ENCODE assay signal across 12 cellular contexts in genomic region chr10:48976208-48976607, GRCh38. TPM values are rescaled to one million over a fixed set of nuclear protein-coding genes. Genes with fewer than 3 reads are reported as not detected.
DNase-seq lines count a peak whose midpoint lies in the region; ATAC-seq, FAIRE-seq and TF ChIP-seq lines count a peak whose summit lies in the region.
"Had no signal": no experiment of that assay in that cellular context is flagged by ENCODE, and none has a peak within 500 bp of the region (broad histone marks: within the 10 kb centered on the region; RNA-seq: fewer than 3 reads in every experiment).

No MANE protein-coding gene starts in this region.

- H3K9me3 ChIP-seq in adrenal gland (replicated peaks in 1 of 3), result no peaks in the 10 kb centered on the region
- H3K9me3 ChIP-seq: SJSA1 had no signal

- DNase-seq in AG08395 (ENCODE audit: low spot score), result peak; percentile 31
- peak; percentile 61 for DNase-seq in H7
- peak; percentile 31 to 70 (median 49) for DNase-seq in adrenal gland
- no peak for DNase-seq in kidney epithelial cell (ENCODE audit: low read depth)
- no peak for DNase-seq in urothelium cell line (ENCODE audit: low spot score)
- DNase-seq in activated naive CD4-positive, alpha-beta T cell treated with Interleukin-2 at 50 U/mL for 16 hours, result no peak
- DNase-seq in activated T-cell treated with anti-CD3 and anti-CD28 coated beads, Interleukin-2, amount 50 U/mL, for 4 hours, result no peak
- no peak for DNase-seq in SKM-1 treated with dmso at 0.1 percent for 144 hours (lab: John Stamatoyannopoulos, UW; ENCODE audit: unreplicated experiment)
- DNase-seq: activated naive CD8-positive, alpha-beta T cell treated with anti-CD3 and anti-CD28 coated beads, Interleukin-2, amount 10 ng/mL, durations not matched to agents 7 days and 5 days; immature natural killer cell; stimulated activated CD4-positive, alpha-beta T cell treated with anti-CD3 and anti-CD28 coated beads, Interleukin-4, amount 100 ng/mL, for 4 hours had no signal

- no peak for FAIRE-seq in urothelium cell line (lab: Jason Lieb, UNC)

- H3K9me3 Mint-ChIP-seq in activated T-cell treated with anti-CD3 and anti-CD28 coated beads, Interleukin-2, amount 50 U/mL, for 4 hours, result no peaks in the 10 kb centered on the region
- H3K9me3 Mint-ChIP-seq: activated naive CD8-positive, alpha-beta T cell treated with anti-CD3 and anti-CD28 coated beads, Interleukin-2, amount 10 ng/mL, durations not matched to agents 7 days and 5 days; immature natural killer cell had no signal

- H3K27me3 Mint-ChIP-seq in activated T-cell treated with anti-CD3 and anti-CD28 coated beads, Interleukin-2, amount 50 U/mL, for 4 hours (ENCODE audit: low read depth), result peaks cover 5% of the 10 kb centered on the region
- H3K27me3 Mint-ChIP-seq: activated naive CD8-positive, alpha-beta T cell treated with anti-CD3 and anti-CD28 coated beads, Interleukin-2, amount 10 ng/mL, durations not matched to agents 7 days and 5 days had no signal

- no peak for ATAC-seq in activated T-cell treated with anti-CD3 and anti-CD28 coated beads, Interleukin-2, amount 50 U/mL, for 4 hours

- H3K36me3 ChIP-seq in H7 (replicated peaks; ENCODE audit: control insufficient read depth, insufficient read depth, low read length) (no peaks in the 10 kb centered on the region), adrenal gland (replicated peaks in 1 of 2) (no peaks in the 10 kb centered on the region), kidney epithelial cell (ENCODE audit: control insufficient read depth, insufficient read depth, low read length) (no peaks in the 10 kb centered on the region)
- H3K36me3 ChIP-seq: SJSA1 had no signal

- no peaks in the 10 kb centered on the region for H3K4me1 Mint-ChIP-seq in activated T-cell treated with anti-CD3 and anti-CD28 coated beads, Interleukin-2, amount 50 U/mL, for 4 hours (ENCODE audit: low read depth)
- H3K4me1 Mint-ChIP-seq: activated naive CD8-positive, alpha-beta T cell treated with anti-CD3 and anti-CD28 coated beads, Interleukin-2, amount 10 ng/mL, durations not matched to agents 7 days and 5 days; immature natural killer cell had no signal

- H3K4me3 ChIP-seq in H7 (ENCODE audit: insufficient read depth, low read depth, low read length), result no peak overlapping the region
- no peak overlapping the region for H3K4me3 ChIP-seq in adrenal gland
- H3K4me3 ChIP-seq in kidney epithelial cell (ENCODE audit: low read depth, low read length), result no peak overlapping the region
- H3K4me3 ChIP-seq: SJSA1 had no signal

- H3K4me1 ChIP-seq in adrenal gland (replicated peaks in 1 of 2), result no peaks in the 10 kb centered on the region
- H3K4me1 ChIP-seq: SJSA1 had no signal

- no peak overlapping the region for H3K4me3 Mint-ChIP-seq in activated T-cell treated with anti-CD3 and anti-CD28 coated beads, Interleukin-2, amount 50 U/mL, for 4 hours
- H3K4me3 Mint-ChIP-seq: activated naive CD8-positive, alpha-beta T cell treated with anti-CD3 and anti-CD28 coated beads, Interleukin-2, amount 10 ng/mL, durations not matched to agents 7 days and 5 days; immature natural killer cell had no signal

- no peaks in the 10 kb centered on the region for H3K27me3 ChIP-seq in H7 (ENCODE audit: control insufficient read depth, insufficient read depth, low read length)
- no peaks in the 10 kb centered on the region for H3K27me3 ChIP-seq in adrenal gland
- H3K27me3 ChIP-seq in kidney epithelial cell (ENCODE audit: control insufficient read depth, insufficient read depth, low read length), result peaks cover 3% of the 10 kb centered on the region
- H3K27me3 ChIP-seq: SJSA1 had no signal

- TF ChIP-seq POLR2A in adrenal gland (IDR thresholded peaks at IDR 0.05), result no peak

- TF ChIP-seq CTCF in adrenal gland (IDR thresholded peaks at IDR 0.05) (peak in 5 of 6 experiments; percentile 35 to 53 (median 37)), kidney epithelial cell (IDR thresholded peaks at IDR 0.05; ENCODE audit: insufficient read depth, low read length, poor library complexity, severe bottlenecking) (peak; percentile 8)

- H3K27ac ChIP-seq in adrenal gland, result no peak overlapping the region
- H3K27ac ChIP-seq: SJSA1 had no signal

- intact Hi-C loops in adrenal gland (cut with DNase I), result loop anchor here (5.0 to 10.0 kb wide), 2 partner anchors 186 to 539 kb away; no protein-coding TSS in a partner anchor

- H3K36me3 Mint-ChIP-seq in activated T-cell treated with anti-CD3 and anti-CD28 coated beads, Interleukin-2, amount 50 U/mL, for 4 hours (ENCODE audit: insufficient read depth), result no peaks in the 10 kb centered on the region
- H3K36me3 Mint-ChIP-seq: activated naive CD8-positive, alpha-beta T cell treated with anti-CD3 and anti-CD28 coated beads, Interleukin-2, amount 10 ng/mL, durations not matched to agents 7 days and 5 days; immature natural killer cell had no signal

RNA-seq across cellular contexts. Expression of gene LRRC18, which starts 36.6 kb away (rescaled TPM):
- not detected in 2 replicates for total RNA-seq in H7 (2014; rRNA removed; shearing (Covaris generic))
- total RNA-seq in adrenal gland, result not detected
- not detected for polyA plus RNA-seq in adrenal gland
- not detected in 2 replicates for total RNA-seq in kidney epithelial cell
- not detected for total RNA-seq in activated T-cell treated with anti-CD3 and anti-CD28 coated beads, Interleukin-2, amount 50 U/mL, for 4 hours
- total RNA-seq: SJSA1 had no signal
- polyA plus RNA-seq: immature natural killer cell had no signal

Comparison
In these comparisons a context has a peak if more than half of its experiments do, and no peak if none do; other contexts are left out.
1. DNase-seq: peak in AG08395 (single experiment), H7 (single experiment) and adrenal gland (7 of 7); none in kidney epithelial cell (single experiment), urothelium cell line (single experiment), activated naive CD4-positive, alpha-beta T cell treated with Interleukin-2 at 50 U/mL for 16 hours (single experiment), activated T-cell treated with anti-CD3 and anti-CD28 coated beads, Interleukin-2, amount 50 U/mL, for 4 hours (single experiment) and SKM-1 treated with dmso at 0.1 percent for 144 hours (single experiment).